8 cellular contexts compared by ENCODE assay signal in genomic region chr12:94261781-94262180, GRCh38.
DNase-seq lines count a peak whose midpoint lies in the region; ATAC-seq, FAIRE-seq and TF ChIP-seq lines count a peak whose summit lies in the region.

No MANE protein-coding gene starts in this region.

- no peaks in the 10 kb centered on the region for H4K20me1 ChIP-seq in HCT116 (ENCODE audit: insufficient read depth)
- H4K20me1 ChIP-seq in smooth muscle cell (ENCODE audit: low read depth): no peaks in the 10 kb centered on the region

- no peak for TF ChIP-seq RAD21 in HCT116 (IDR thresholded peaks at IDR 0.05; ENCODE audit: low read depth)

- H3K9me3 Mint-ChIP-seq in activated CD4-positive, alpha-beta memory T cell treated with anti-CD3 and anti-CD28 coated beads for 36 hours: no peaks in the 10 kb centered on the region

- H3K27ac ChIP-seq in HCT116 (ENCODE audit: low read depth, low read length) (no peak overlapping the region; the same call in 1 of the 2 replicates), smooth muscle cell (ENCODE audit: low read depth) (peak overlapping the region; percentile 72)

- H3K27ac Mint-ChIP-seq in activated CD4-positive, alpha-beta memory T cell treated with anti-CD3 and anti-CD28 coated beads for 36 hours: peak overlapping the region; percentile 45

- no peak for TF ChIP-seq POLR2A in HCT116 (IDR thresholded peaks at IDR 0.05; ENCODE audit: borderline replicate concordance, extremely low read depth, insufficient read depth, insufficient read length)

- H2AFZ ChIP-seq in HCT116 (ENCODE audit: low read depth, low read length, poor library complexity, severe bottlenecking) (peak overlapping the region; percentile 98), smooth muscle cell (ENCODE audit: low read depth) (no peak overlapping the region)

- TF ChIP-seq CTCF in HCT116 (IDR thresholded peaks at IDR 0.05 in 2 of 3, conservative IDR thresholded peaks at IDR 0.05 in 1 of 3; ENCODE audit: borderline replicate concordance in 1 of 3, insufficient read depth in 1 of 3, low read depth in 2 of 3, low read length in 2 of 3) (no peak), fibroblast of villous mesenchyme (IDR thresholded peaks at IDR 0.05; ENCODE audit: insufficient read depth, low read depth, low read length) (no peak), smooth muscle cell (IDR thresholded peaks at IDR 0.05; ENCODE audit: borderline replicate concordance, insufficient read depth, poor library complexity, severe bottlenecking) (no peak)

- BruUV-seq in HCT116 (replicated peaks; lab: Mats Ljungman, UMichigan): no TSS peak

- no peaks in the 10 kb centered on the region for H3K9me2 ChIP-seq in HCT116 (ENCODE audit: insufficient read depth)

- ATAC-seq in HCT116 (no peak), left colon (no peak), sciatic nerve (no peak)

- 52% methylated on average over 3 of the region's 3 CpGs for WGBS in smooth muscle cell (ENCODE audit: low lambda C conversion rate)

- no peaks in the 10 kb centered on the region for H3K79me2 ChIP-seq in HCT116 (ENCODE audit: insufficient read depth, low read length)
- H3K79me2 ChIP-seq in smooth muscle cell (ENCODE audit: low read depth): no peaks in the 10 kb centered on the region

- peak overlapping the region; percentile 37 to 57; a peak in 3 of 4 replicates for H3K4me3 ChIP-seq in HCT116 (replicated peaks in 1 of 2; ENCODE audit: low read depth in 1 of 2, low read length in 2 of 2)
- peak overlapping the region; percentile 66 for H3K4me3 ChIP-seq in fibroblast of villous mesenchyme (ENCODE audit: low read depth, low read length)
- H3K4me3 ChIP-seq in smooth muscle cell: no peak overlapping the region

- RAD21 ChIA-PET in HCT116 (lab: Charles Lee; ENCODE audit: low non-redundant PET in 1 of 2, low total read pairs in 2 of 2, uncharacterized antibody in 2 of 2, unreplicated experiment in 2 of 2): no interaction called here

- H3K9me3 ChIP-seq in HCT116 (ENCODE audit: control insufficient read depth in 1 of 2, insufficient read depth in 1 of 2, low read depth in 1 of 2, low read length in 2 of 2) (no peaks in the 10 kb centered on the region), smooth muscle cell (replicated peaks; ENCODE audit: low read depth) (no peaks in the 10 kb centered on the region)

- H3K36me3 ChIP-seq in HCT116 (ENCODE audit: control insufficient read depth in 1 of 2, insufficient read depth in 2 of 2, low read length in 2 of 2) (no peaks in the 10 kb centered on the region), smooth muscle cell (ENCODE audit: low read depth) (no peaks in the 10 kb centered on the region)

- peaks cover 11 to 21% of the 10 kb centered on the region in 2 experiments for H3K4me1 ChIP-seq in HCT116 (ENCODE audit: control insufficient read depth in 1 of 2, insufficient read depth in 2 of 2, low read length in 2 of 2)
- peaks cover 29% of the 10 kb centered on the region for H3K4me1 ChIP-seq in smooth muscle cell (ENCODE audit: low read depth)

- no peaks in the 10 kb centered on the region for H3K27me3 ChIP-seq in HCT116 (ENCODE audit: insufficient read depth, low read length)
- H3K27me3 ChIP-seq in smooth muscle cell (ENCODE audit: low read depth): peaks cover under 1% of the 10 kb centered on the region

- CTCF ChIA-PET in HCT116 (lab: Charles Lee): no interaction called here
- CTCF ChIA-PET in activated CD4-positive, alpha-beta memory T cell treated with anti-CD3 and anti-CD28 coated beads for 36 hours (lab: Charles Lee): no interaction called here

- no peak for FAIRE-seq in frontal cortex (lab: Jason Lieb, UNC)

- POLR2A ChIA-PET in HCT116 (lab: Charles Lee): no interaction called here
- POLR2A ChIA-PET in activated CD4-positive, alpha-beta memory T cell treated with anti-CD3 and anti-CD28 coated beads for 36 hours (lab: Charles Lee): interaction anchor here (1.9 kb wide), 1 partner anchor 53 kb away, joined by 10 read pairs; no protein-coding TSS in a partner anchor

- DNase-seq in HCT116 (ENCODE audit: low read depth, low spot score) (no peak), fibroblast of villous mesenchyme (ENCODE audit: low read depth) (no peak), smooth muscle cell (lab: John Stamatoyannopoulos, UW; ENCODE audit: unreplicated experiment) (no peak), left colon (no peak), sciatic nerve (ENCODE audit: low spot score) (no peak), frontal cortex (ENCODE audit: low spot score in 2 of 2) (no peak), mucosa of gallbladder (ENCODE audit: low spot score) (no peak)
- DNase-seq in activated CD4-positive, alpha-beta memory T cell treated with anti-CD3 and anti-CD28 coated beads for 36 hours: no peak

- H3K4me2 ChIP-seq in HCT116 (ENCODE audit: low read length) (peak overlapping the region; percentile 81), smooth muscle cell (peak overlapping the region; percentile 80)

- H3K4me3 Mint-ChIP-seq in activated CD4-positive, alpha-beta memory T cell treated with anti-CD3 and anti-CD28 coated beads for 36 hours: peak overlapping the region; percentile 88

- H3K36me3 Mint-ChIP-seq in activated CD4-positive, alpha-beta memory T cell treated with anti-CD3 and anti-CD28 coated beads for 36 hours: peaks cover 16% of the 10 kb centered on the region

- intact Hi-C loops in HCT116 (cut with micrococcal nuclease) (no loop called here), left colon (cut with DNase I, micrococcal nuclease) (no loop called here), sciatic nerve (cut with DNase I) (no loop called here)
- intact Hi-C loops in activated CD4-positive, alpha-beta memory T cell treated with anti-CD3 and anti-CD28 coated beads for 36 hours (cut with micrococcal nuclease): loop anchor here (1.0 to 10.0 kb wide), 8 partner anchors 17 to 817 kb away; partner anchors contain the start of genes PLXNC1 and UBE2N

- H3K4me1 Mint-ChIP-seq in activated CD4-positive, alpha-beta memory T cell treated with anti-CD3 and anti-CD28 coated beads for 36 hours (ENCODE audit: low read depth): peaks cover 32% of the 10 kb centered on the region

- no peaks in the 10 kb centered on the region for H3K27me3 Mint-ChIP-seq in activated CD4-positive, alpha-beta memory T cell treated with anti-CD3 and anti-CD28 coated beads for 36 hours

- 0 out of 2 replicates have a peak overlapping the region, but pooled peaks have one; percentile 24 for H3K9ac ChIP-seq in HCT116 (ENCODE audit: low read length)
- no peak overlapping the region for H3K9ac ChIP-seq in smooth muscle cell (ENCODE audit: low read depth)

- no peaks in the 10 kb centered on the region for H3F3A ChIP-seq in smooth muscle cell (ENCODE audit: low read depth)

TF ChIP-seq in HCT116, 20 proteins besides CTCF, POLR2A, EP300 and RAD21:
- TF ChIP-seq SP1 (IDR thresholded peaks at IDR 0.05; ENCODE audit: low read depth) (no peak), FOSL1 (IDR thresholded peaks at IDR 0.05; ENCODE audit: low read depth) (no peak), MAX (IDR thresholded peaks at IDR 0.05) (no peak), ELF1 (IDR thresholded peaks at IDR 0.05; ENCODE audit: borderline replicate concordance, low read depth) (no peak), ZNF274 (IDR thresholded peaks at IDR 0.05; ENCODE audit: low read depth, low read length) (no peak), CEBPB (IDR thresholded peaks at IDR 0.05; ENCODE audit: low read depth) (no peak), YY1 (IDR thresholded peaks at IDR 0.05; ENCODE audit: extremely low read depth, insufficient replicate concordance, low read depth, low read length) (no peak), CBX3 (IDR thresholded peaks at IDR 0.05; ENCODE audit: low read depth) (no peak), ZFX (IDR thresholded peaks at IDR 0.05) (no peak), SRF (IDR thresholded peaks at IDR 0.05; ENCODE audit: low read depth) (no peak), EZH2 (IDR thresholded peaks at IDR 0.05) (no peak), ATF3 (IDR thresholded peaks at IDR 0.05) (no peak), POLR2AphosphoS5 (IDR thresholded peaks at IDR 0.05; ENCODE audit: low read depth, low read length) (no peak)
- TF ChIP-seq, protein P1, sequence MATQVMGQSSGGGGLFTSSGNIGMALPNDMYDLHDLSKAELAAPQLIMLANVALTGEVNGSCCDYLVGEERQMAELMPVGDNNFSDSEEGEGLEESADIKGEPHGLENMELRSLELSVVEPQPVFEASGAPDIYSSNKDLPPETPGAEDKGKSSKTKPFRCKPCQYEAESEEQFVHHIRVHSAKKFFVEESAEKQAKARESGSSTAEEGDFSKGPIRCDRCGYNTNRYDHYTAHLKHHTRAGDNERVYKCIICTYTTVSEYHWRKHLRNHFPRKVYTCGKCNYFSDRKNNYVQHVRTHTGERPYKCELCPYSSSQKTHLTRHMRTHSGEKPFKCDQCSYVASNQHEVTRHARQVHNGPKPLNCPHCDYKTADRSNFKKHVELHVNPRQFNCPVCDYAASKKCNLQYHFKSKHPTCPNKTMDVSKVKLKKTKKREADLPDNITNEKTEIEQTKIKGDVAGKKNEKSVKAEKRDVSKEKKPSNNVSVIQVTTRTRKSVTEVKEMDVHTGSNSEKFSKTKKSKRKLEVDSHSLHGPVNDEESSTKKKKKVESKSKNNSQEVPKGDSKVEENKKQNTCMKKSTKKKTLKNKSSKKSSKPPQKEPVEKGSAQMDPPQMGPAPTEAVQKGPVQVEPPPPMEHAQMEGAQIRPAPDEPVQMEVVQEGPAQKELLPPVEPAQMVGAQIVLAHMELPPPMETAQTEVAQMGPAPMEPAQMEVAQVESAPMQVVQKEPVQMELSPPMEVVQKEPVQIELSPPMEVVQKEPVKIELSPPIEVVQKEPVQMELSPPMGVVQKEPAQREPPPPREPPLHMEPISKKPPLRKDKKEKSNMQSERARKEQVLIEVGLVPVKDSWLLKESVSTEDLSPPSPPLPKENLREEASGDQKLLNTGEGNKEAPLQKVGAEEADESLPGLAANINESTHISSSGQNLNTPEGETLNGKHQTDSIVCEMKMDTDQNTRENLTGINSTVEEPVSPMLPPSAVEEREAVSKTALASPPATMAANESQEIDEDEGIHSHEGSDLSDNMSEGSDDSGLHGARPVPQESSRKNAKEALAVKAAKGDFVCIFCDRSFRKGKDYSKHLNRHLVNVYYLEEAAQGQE (IDR thresholded peaks at IDR 0.05; ENCODE audit: low read depth): no peak
